In genomic region chr21:41611966-41612606, GRCh38 we compare ENCODE assay signal across 9 cellular contexts.
DNase-seq lines count a peak whose midpoint lies in the region; ATAC-seq and TF ChIP-seq lines count a peak whose summit lies in the region.
"Had no signal": no experiment of that assay in that cellular context is flagged by ENCODE, and none has a peak within 500 bp of the region (broad histone marks: within the 10 kb centered on the region; RNA-seq: fewer than 3 reads in every experiment).

No MANE protein-coding gene starts in this region.

- DNase-seq in SIG-M5 treated with dmso at 0.1 percent for 504 hours (lab: John Stamatoyannopoulos, UW; ENCODE audit: unreplicated experiment): peak; percentile 18
- DNase-seq in SIG-M5 (lab: John Stamatoyannopoulos, UW): no peak
- peak; percentile 7 for DNase-seq in OCI-M1 (lab: John Stamatoyannopoulos, UW)
- no peak for DNase-seq in CD1c-positive myeloid dendritic cell (ENCODE audit: extremely low spot score)

- H3K27me3 ChIP-seq in gastroesophageal sphincter: peaks cover 17% of the 10 kb centered on the region
- H3K27me3 ChIP-seq in thymus (ENCODE audit: control insufficient read depth, insufficient read depth): no peaks in the 10 kb centered on the region
- H3K27me3 ChIP-seq: BLaER1 treated with 17β-estradiol and CSF1 and Interleukin-3, amounts not matched to agents 10 nM and 100 nM had no signal

- H3K9me3 ChIP-seq in gastroesophageal sphincter (no peaks in the 10 kb centered on the region), thymus (ENCODE audit: control insufficient read depth) (no peaks in the 10 kb centered on the region)
- H3K9me3 ChIP-seq: BLaER1 treated with 17β-estradiol and CSF1 and Interleukin-3, amounts not matched to agents 10 nM and 100 nM had no signal

- no peak for TF ChIP-seq EP300 in gastroesophageal sphincter (IDR thresholded peaks at IDR 0.05)

- H3K27ac ChIP-seq in gastroesophageal sphincter (peak overlapping the region in 3 of 4 donors; percentile 67 to 76 (median 72)), thymus (ENCODE audit: low read depth) (peak overlapping the region; percentile 61)
- H3K27ac ChIP-seq: BLaER1 treated with 17β-estradiol and CSF1 and Interleukin-3, amounts not matched to agents 10 nM and 100 nM had no signal

- H3K4me3 ChIP-seq in gastroesophageal sphincter: no peak overlapping the region
- no peak overlapping the region for H3K4me3 ChIP-seq in thymus (ENCODE audit: low read length)
- H3K4me3 ChIP-seq: BLaER1 treated with 17β-estradiol and CSF1 and Interleukin-3, amounts not matched to agents 10 nM and 100 nM had no signal

- H3K36me3 ChIP-seq in gastroesophageal sphincter (no peaks in the 10 kb centered on the region), thymus (ENCODE audit: control insufficient read depth, insufficient read depth) (no peaks in the 10 kb centered on the region)
- H3K36me3 ChIP-seq: BLaER1 treated with 17β-estradiol and CSF1 and Interleukin-3, amounts not matched to agents 10 nM and 100 nM had no signal

- TF ChIP-seq POLR2A in gastroesophageal sphincter (IDR thresholded peaks at IDR 0.05): no peak

- no peak for TF ChIP-seq CTCF in gastroesophageal sphincter (IDR thresholded peaks at IDR 0.05)

- H3K4me1 ChIP-seq in gastroesophageal sphincter (peaks cover 0 to 43% (median 26%) of the 10 kb centered on the region in 3 donors), thymus (ENCODE audit: control insufficient read depth, insufficient read depth, low read length) (peaks cover 20% of the 10 kb centered on the region)

- 25 to 41% methylated on average over 5 to 10 of the region's 10 CpGs for WGBS in gastroesophageal sphincter (ENCODE audit: low coverage in 1 of 2), 2 donors
- WGBS in thymus: 46% methylated on average over 10 of the region's 10 CpGs

- ATAC-seq in gastroesophageal sphincter (no peak), GM18517 (IDR thresholded peaks at IDR 0.05; ENCODE audit: unreplicated experiment) (no peak), HG02973 (IDR thresholded peaks at IDR 0.05; ENCODE audit: unreplicated experiment) (no peak)

Comparison
In these comparisons a context has a peak if more than half of its experiments do, and no peak if none do; other contexts are left out.
1. DNase-seq: peak in SIG-M5 treated with dmso at 0.1 percent for 504 hours (single experiment) and OCI-M1 (single experiment); none in SIG-M5 (single experiment) and CD1c-positive myeloid dendritic cell (single experiment).